ENCODE assay signal across 18 cellular contexts in the genomic region with DNA sequence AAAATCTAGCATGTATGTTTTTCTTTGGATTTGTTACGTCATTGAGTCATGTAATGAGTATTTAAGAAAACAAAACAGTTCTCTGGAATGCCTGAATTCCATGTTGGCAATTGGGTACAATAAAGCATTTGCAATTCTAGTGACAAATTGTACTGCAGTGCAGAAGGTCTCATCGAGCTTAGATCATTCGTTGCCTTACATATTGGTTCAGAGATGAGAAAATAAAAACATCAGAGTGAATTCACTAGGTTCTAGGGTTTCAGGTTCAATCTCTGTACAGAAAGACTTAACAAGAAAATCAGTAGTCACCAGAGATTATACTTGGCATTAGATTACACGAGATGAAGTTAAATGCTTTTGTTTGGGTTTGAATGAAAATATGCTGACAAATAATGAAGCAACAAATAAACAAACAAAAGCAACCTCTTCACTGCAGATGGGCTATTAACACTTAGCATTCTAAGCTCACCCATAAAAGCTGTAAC.
"Had no signal": no experiment of that assay in that cellular context is flagged by ENCODE, and none has a peak within 500 bp of the region (broad histone marks: within the 10 kb centered on the region; RNA-seq: fewer than 3 reads in every experiment).

No MANE protein-coding gene starts in this region.

- H3K4me3 ChIP-seq: adrenal gland, body of pancreas, gastrocnemius medialis, neural progenitor cell, pancreas, thoracic aorta had no signal

- DNase-seq: activated CD4-positive, alpha-beta T cell treated with anti-CD3 and anti-CD28 coated beads, Interleukin-2, amount 10 ng/mL, durations not matched to agents 24 days and 14 days; activated CD4-positive, CD25-positive, alpha-beta regulatory T cell; activated CD8-positive, alpha-beta memory T cell treated with anti-CD3 and anti-CD28 coated beads, Interleukin-2, amount 50 U/mL, for 4 hours; activated CD8-positive, alpha-beta T cell treated with anti-CD3 and anti-CD28 coated beads, Interleukin-2, amount 10 ng/mL, durations not matched to agents 7 days and 5 days; activated effector memory CD4-positive, alpha-beta T cell treated with anti-CD3 and anti-CD28 coated beads, Interleukin-2, amount 50 U/mL, for 16 hours; activated T-cell treated with anti-CD3 and anti-CD28 coated beads, Interleukin-2, amount 50 U/mL, for 48 hours; adrenal gland; body of pancreas; effector memory CD4-positive, alpha-beta T cell; gastrocnemius medialis; left colon; pancreas; stimulated activated CD4-positive, alpha-beta T cell treated with anti-CD3 and anti-CD28 coated beads, Interleukin-12 subunit alpha, Interleukin-12 subunit beta, amount 100 ng/mL, for 4 hours; stimulated activated CD4-positive, alpha-beta T cell treated with anti-CD3 and anti-CD28 coated beads, Interleukin-2, amount 100 ng/mL, for 24 hours had no signal

- H3K27me3 Mint-ChIP-seq: activated CD4-positive, alpha-beta T cell treated with anti-CD3 and anti-CD28 coated beads, Interleukin-2, amount 10 ng/mL, durations not matched to agents 24 days and 14 days had no signal

- H3K4me3 Mint-ChIP-seq: activated CD4-positive, alpha-beta T cell treated with anti-CD3 and anti-CD28 coated beads, Interleukin-2, amount 10 ng/mL, durations not matched to agents 24 days and 14 days; activated CD8-positive, alpha-beta T cell treated with anti-CD3 and anti-CD28 coated beads, Interleukin-2, amount 10 ng/mL, durations not matched to agents 7 days and 5 days; activated naive CD4-positive, alpha-beta T cell treated with anti-CD3 and anti-CD28 coated beads, Interleukin-2, amount 50 U/mL, for 24 hours; neural progenitor cell had no signal

- H3K36me3 Mint-ChIP-seq: activated naive CD4-positive, alpha-beta T cell treated with anti-CD3 and anti-CD28 coated beads, Interleukin-2, amount 50 U/mL, for 24 hours; neural progenitor cell had no signal

- H3K9me3 ChIP-seq: adrenal gland, body of pancreas, gastrocnemius medialis, pancreas, thoracic aorta had no signal

- H3K9me3 Mint-ChIP-seq: activated CD4-positive, alpha-beta T cell treated with anti-CD3 and anti-CD28 coated beads, Interleukin-2, amount 10 ng/mL, durations not matched to agents 24 days and 14 days; activated naive CD4-positive, alpha-beta T cell treated with anti-CD3 and anti-CD28 coated beads, Interleukin-2, amount 50 U/mL, for 24 hours; neural progenitor cell had no signal

- H2AFZ ChIP-seq: neural progenitor cell had no signal

- H3K4me1 Mint-ChIP-seq: activated CD4-positive, alpha-beta T cell treated with anti-CD3 and anti-CD28 coated beads, Interleukin-2, amount 10 ng/mL, durations not matched to agents 24 days and 14 days; activated naive CD4-positive, alpha-beta T cell treated with anti-CD3 and anti-CD28 coated beads, Interleukin-2, amount 50 U/mL, for 24 hours had no signal

- H3K27ac Mint-ChIP-seq: activated CD4-positive, alpha-beta T cell treated with anti-CD3 and anti-CD28 coated beads, Interleukin-2, amount 10 ng/mL, durations not matched to agents 24 days and 14 days; activated CD8-positive, alpha-beta T cell treated with anti-CD3 and anti-CD28 coated beads, Interleukin-2, amount 10 ng/mL, durations not matched to agents 7 days and 5 days; activated naive CD4-positive, alpha-beta T cell treated with anti-CD3 and anti-CD28 coated beads, Interleukin-2, amount 50 U/mL, for 24 hours; neural progenitor cell had no signal

- H3K27ac ChIP-seq: adrenal gland, body of pancreas, epithelial cell of prostate, gastrocnemius medialis, neural progenitor cell, pancreas, thoracic aorta had no signal

- H3K36me3 ChIP-seq: adrenal gland, gastrocnemius medialis, neural progenitor cell, pancreas, thoracic aorta had no signal

- H3K4me2 ChIP-seq: neural progenitor cell had no signal

- H3K9ac ChIP-seq: neural progenitor cell had no signal

- H3K4me1 ChIP-seq: adrenal gland, body of pancreas, gastrocnemius medialis, neural progenitor cell, pancreas had no signal

- H3K27me3 ChIP-seq: adrenal gland, body of pancreas, gastrocnemius medialis, neural progenitor cell had no signal
